ENCODE assay signal across 8 cellular contexts in the genomic region with DNA sequence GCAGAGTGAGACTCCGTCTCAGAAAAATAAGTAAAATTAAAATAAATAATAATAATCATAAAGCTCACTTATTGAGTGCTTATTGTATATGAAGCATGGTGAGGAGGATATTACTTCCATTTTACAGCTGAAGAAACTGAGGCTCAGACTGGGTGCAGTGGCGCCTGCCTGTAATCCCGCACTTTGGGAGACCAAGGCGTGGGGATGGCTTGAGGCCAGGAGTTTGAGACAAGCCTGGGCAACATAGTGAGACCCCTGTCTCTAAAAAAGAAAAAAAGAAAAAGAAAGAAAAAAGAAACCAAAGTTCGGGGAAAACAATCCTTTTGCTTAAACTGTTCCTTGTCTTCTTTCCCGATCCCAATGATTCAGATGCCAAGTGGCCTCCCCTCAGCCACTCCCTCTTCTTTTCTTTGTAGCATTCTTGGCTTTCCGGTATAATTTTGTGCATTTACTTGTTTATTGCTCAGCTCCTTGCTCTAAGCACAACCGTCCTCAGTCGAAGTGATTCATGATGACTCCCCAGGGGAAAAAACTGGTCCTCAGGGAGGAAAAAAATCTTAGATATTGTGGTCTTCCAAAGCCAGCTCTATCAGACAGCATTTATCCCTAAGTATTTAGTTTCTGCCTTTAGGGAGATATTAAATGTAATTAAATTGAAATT. TPM values are rescaled to one million over a fixed set of nuclear protein-coding genes. Genes with fewer than 3 reads are reported as not detected.
DNase-seq lines count a peak whose midpoint lies in the region; ATAC-seq and TF ChIP-seq lines count a peak whose summit lies in the region.

No MANE protein-coding gene starts in this region.

- peak; percentile 63 for DNase-seq in COLO829 (ENCODE audit: low spot score)
- peak; percentile 74 for DNase-seq in RWPE1 (ENCODE audit: low spot score)
- no peak for DNase-seq in sciatic nerve (ENCODE audit: low spot score)
- no peak for DNase-seq in ecto neural progenitor cell (ENCODE audit: low spot score)
- DNase-seq in stimulated activated CD4-positive, alpha-beta T cell treated with anti-CD3 and anti-CD28 coated beads, Interleukin-2, amount 100 ng/mL, for 24 hours, result no peak
- DNase-seq in stimulated activated CD4-positive, alpha-beta T cell treated with anti-CD3 and anti-CD28 coated beads, Interleukin-12 subunit alpha, Interleukin-12 subunit beta, amount 100 ng/mL, for 4 hours, result no peak

- CTCF ChIA-PET in RWPE1 (lab: Yijun Ruan, JAX), result interaction anchor here (0.6 kb wide), 1 partner anchor 11 kb away, joined by 7 read pairs; no protein-coding TSS in a partner anchor

- peak overlapping the region; percentile 81 for H3K27ac ChIP-seq in RWPE1

- intact Hi-C loops in sciatic nerve (cut with DNase I), result no loop called here

- POLR2A ChIA-PET in RWPE1 (lab: Yijun Ruan, JAX; ENCODE audit: low non-redundant PET), result no interaction called here

- TF ChIP-seq CTCF in RWPE1 (conservative IDR thresholded peaks at IDR 0.05; ENCODE audit: low read depth), result no peak

- ATAC-seq in esophagus mucosa, result peak; percentile 28
- peak; percentile 54 for ATAC-seq in sciatic nerve
- no peak for ATAC-seq in GM18520 (IDR thresholded peaks at IDR 0.05; ENCODE audit: unreplicated experiment)

RNA-seq across cellular contexts. Expression of gene EIF3G, which starts 1.0 kb away (rescaled TPM):
- 166 TPM for total RNA-seq in esophagus mucosa
- total RNA-seq in sciatic nerve, result 155 TPM

RNA-seq across cellular contexts. Expression of gene P2RY11, which starts 9.2 kb away (rescaled TPM):
- 4.8 TPM for total RNA-seq in esophagus mucosa
- 9.9 TPM for total RNA-seq in sciatic nerve

RNA-seq across cellular contexts. Expression of gene PPAN, which starts 14.5 kb away (rescaled TPM):
- total RNA-seq in esophagus mucosa (32.3 TPM), sciatic nerve (31.3 TPM)

RNA-seq across cellular contexts. Expression of gene ANGPTL6, which starts 18.2 kb away (rescaled TPM):
- total RNA-seq in esophagus mucosa (not detected), sciatic nerve (not detected)

RNA-seq across cellular contexts. Expression of gene SHFL, which starts 34.6 kb away (rescaled TPM):
- total RNA-seq in esophagus mucosa (11.1 TPM), sciatic nerve (47.0 TPM)

Comparison
In these comparisons a context has a peak if more than half of its experiments do, and no peak if none do; other contexts are left out.
1. DNase-seq: peak in COLO829 (single experiment) and RWPE1 (single experiment); none in sciatic nerve (single experiment), ecto neural progenitor cell (single experiment), stimulated activated CD4-positive, alpha-beta T cell treated with anti-CD3 and anti-CD28 coated beads, Interleukin-2, amount 100 ng/mL, for 24 hours (0 of 2) and stimulated activated CD4-positive, alpha-beta T cell treated with anti-CD3 and anti-CD28 coated beads, Interleukin-12 subunit alpha, Interleukin-12 subunit beta, amount 100 ng/mL, for 4 hours (single experiment).